16 cellular contexts compared by ENCODE assay signal in genomic region chr15:63198752-63199250, GRCh38. TPM values are rescaled to one million over a fixed set of nuclear protein-coding genes. Genes with fewer than 3 reads are reported as not detected.
DNase-seq lines count a peak whose midpoint lies in the region; ATAC-seq and TF ChIP-seq lines count a peak whose summit lies in the region.
"Had no signal": no experiment of that assay in that cellular context is flagged by ENCODE, and none has a peak within 500 bp of the region (broad histone marks: within the 10 kb centered on the region; RNA-seq: fewer than 3 reads in every experiment).

No MANE protein-coding gene starts in this region.

- H3K9me3 Mint-ChIP-seq in CD4-positive, alpha-beta T cell = no peaks in the 10 kb centered on the region
- no peaks in the 10 kb centered on the region for H3K9me3 Mint-ChIP-seq in T-helper 2 cell treated with Interferon-gamma antibody and Interleukin-4, amounts not matched to agents 5 μg/mL and 100 μg/mL, for 36 hours
- H3K9me3 Mint-ChIP-seq: nephron progenitor cell had no signal

- H3K27me3 Mint-ChIP-seq in CD4-positive, alpha-beta T cell = no peaks in the 10 kb centered on the region
- no peaks in the 10 kb centered on the region for H3K27me3 Mint-ChIP-seq in T-helper 17 cell
- no peaks in the 10 kb centered on the region for H3K27me3 Mint-ChIP-seq in T-helper 2 cell treated with Interferon-gamma antibody and Interleukin-4, amounts not matched to agents 5 μg/mL and 100 μg/mL, for 36 hours (ENCODE audit: low read depth)

- H3K36me3 Mint-ChIP-seq in CD4-positive, alpha-beta T cell (ENCODE audit: low read depth) = peaks cover 38% of the 10 kb centered on the region
- H3K36me3 Mint-ChIP-seq in T-helper 17 cell (ENCODE audit: low read depth) = peaks cover 7% of the 10 kb centered on the region
- H3K36me3 Mint-ChIP-seq in T-helper 2 cell treated with Interferon-gamma antibody and Interleukin-4, amounts not matched to agents 5 μg/mL and 100 μg/mL, for 36 hours (ENCODE audit: low read depth) = peaks cover 59% of the 10 kb centered on the region

- no peaks in the 10 kb centered on the region for H3K36me3 ChIP-seq in adrenal gland (replicated peaks in 1 of 2)
- H3K36me3 ChIP-seq: cardiac muscle cell had no signal

- peak overlapping the region; percentile 16 for H3K4me3 Mint-ChIP-seq in CD4-positive, alpha-beta T cell
- H3K4me3 Mint-ChIP-seq in T-helper 17 cell = peak overlapping the region; percentile 53
- no peak overlapping the region for H3K4me3 Mint-ChIP-seq in T-helper 2 cell treated with Interferon-gamma antibody and Interleukin-4, amounts not matched to agents 5 μg/mL and 100 μg/mL, for 36 hours
- H3K4me3 Mint-ChIP-seq: nephron progenitor cell had no signal

- POLR2A ChIA-PET in CD4-positive, alpha-beta T cell (lab: Charles Lee) = interaction anchor here (0.7 to 1.2 kb wide), 2 partner anchors 12 to 23 kb away, joined by 4 read pairs; no protein-coding TSS in a partner anchor

- 44 to 54% (median 45%) methylated on average over 3 of the region's 3 CpGs for WGBS in adrenal gland, 4 donors

- no peak for TF ChIP-seq CTCF in CD4-positive, alpha-beta T cell (IDR thresholded peaks at IDR 0.05)
- TF ChIP-seq CTCF in fibroblast of villous mesenchyme (IDR thresholded peaks at IDR 0.05; ENCODE audit: insufficient read depth, low read depth, low read length) = no peak
- TF ChIP-seq CTCF in adrenal gland (IDR thresholded peaks at IDR 0.05) = no peak

- H3K27ac Mint-ChIP-seq in CD4-positive, alpha-beta T cell = peak overlapping the region; percentile 95
- no peak overlapping the region for H3K27ac Mint-ChIP-seq in T-helper 17 cell
- no peak overlapping the region for H3K27ac Mint-ChIP-seq in T-helper 2 cell treated with Interferon-gamma antibody and Interleukin-4, amounts not matched to agents 5 μg/mL and 100 μg/mL, for 36 hours
- H3K27ac Mint-ChIP-seq: nephron progenitor cell had no signal

- H3K4me1 Mint-ChIP-seq in CD4-positive, alpha-beta T cell (ENCODE audit: low read depth) = peaks cover 94% of the 10 kb centered on the region
- peaks cover 69% of the 10 kb centered on the region for H3K4me1 Mint-ChIP-seq in T-helper 17 cell
- peaks cover 83% of the 10 kb centered on the region for H3K4me1 Mint-ChIP-seq in T-helper 2 cell treated with Interferon-gamma antibody and Interleukin-4, amounts not matched to agents 5 μg/mL and 100 μg/mL, for 36 hours (ENCODE audit: low read depth)

- no peak for ATAC-seq in CD4-positive, alpha-beta T cell (ENCODE audit: poor library complexity)
- ATAC-seq in T-helper 17 cell (no peak), HG03139 (IDR thresholded peaks at IDR 0.05; ENCODE audit: unreplicated experiment) (no peak), HG03196 (IDR thresholded peaks at IDR 0.05; ENCODE audit: unreplicated experiment) (no peak)
- ATAC-seq: esophagus mucosa, HCT116 had no signal

- CTCF ChIA-PET in CD4-positive, alpha-beta T cell (lab: Charles Lee) = no interaction called here

- H3K27me3 ChIP-seq in CD4-positive, alpha-beta T cell (ENCODE audit: control insufficient read depth, insufficient read depth, low read length) = no peaks in the 10 kb centered on the region
- H3K27me3 ChIP-seq in adrenal gland = no peaks in the 10 kb centered on the region
- H3K27me3 ChIP-seq: cardiac muscle cell had no signal

- no peak overlapping the region for H3K4me3 ChIP-seq in fibroblast of villous mesenchyme (ENCODE audit: low read depth, low read length)
- H3K4me3 ChIP-seq in adrenal gland = no peak overlapping the region
- H3K4me3 ChIP-seq: cardiac muscle cell, skin epidermis had no signal

- H3K27ac ChIP-seq in CD4-positive, alpha-beta T cell (ENCODE audit: low read depth, low read length) = no peak overlapping the region
- no peak overlapping the region for H3K27ac ChIP-seq in adrenal gland
- H3K27ac ChIP-seq: cardiac muscle cell, skin epidermis had no signal

- H3K4me1 ChIP-seq in adrenal gland (replicated peaks in 1 of 2) = peaks cover 6 to 72% of the 10 kb centered on the region in 2 donors

- TF ChIP-seq POLR2A in adrenal gland (IDR thresholded peaks at IDR 0.05) = no peak

- intact Hi-C loops in CD4-positive, alpha-beta T cell (cut with DNase I, micrococcal nuclease) = loop anchor here (10.0 kb wide), 2 partner anchors 306 to 406 kb away; partner anchors contain the start of gene USP3 (in 1 of the 2)
- intact Hi-C loops in adrenal gland (cut with DNase I) = no loop called here

- DNase-seq in CD4-positive, alpha-beta T cell = no peak
- DNase-seq in HCEC 1CT (peak; percentile 86), T-helper 17 cell (no peak), fibroblast of villous mesenchyme (ENCODE audit: low read depth) (peak; percentile 94), adrenal gland (no peak)
- DNase-seq in T-helper 2 cell treated with Interferon-gamma antibody and Interleukin-4, amounts not matched to agents 5 μg/mL and 100 μg/mL, for 36 hours (ENCODE audit: low spot score) = no peak
- DNase-seq: C1 segment of cervical spinal cord, islet precursor cell, nephron progenitor cell, T-helper 1 cell had no signal

- H3K9me3 ChIP-seq in CD4-positive, alpha-beta T cell (ENCODE audit: control insufficient read depth, low read length) = no peaks in the 10 kb centered on the region
- H3K9me3 ChIP-seq in T-helper 17 cell (ENCODE audit: control insufficient read depth, low read length, poor library complexity, severe bottlenecking) (no peaks in the 10 kb centered on the region), adrenal gland (replicated peaks in 1 of 3) (no peaks in the 10 kb centered on the region)

RNA-seq across cellular contexts. Expression of gene RAB8B, which starts 9.4 kb away (rescaled TPM):
- 10 to 100 TPM; 74.5 to 75.2 TPM for total RNA-seq in CD4-positive, alpha-beta T cell
- total RNA-seq in T-helper 17 cell (100 to 1,000 TPM in 1 of 2 donors, 10 to 100 TPM in 1; 78.1 to 108 TPM), fibroblast of villous mesenchyme (71.5 and 97.2 TPM in 2 replicates), adrenal gland (10 to 100 TPM; 29.9 to 54.4 (median 36.3) TPM)
- 10 to 100 TPM in 1 of 3 donors, 1 to 10 TPM in 2; 5.2 to 41.1 (median 8.4) TPM for polyA plus RNA-seq in adrenal gland

RNA-seq across cellular contexts. Expression of gene RPS27L, which starts 41.5 kb away (rescaled TPM):
- 10 to 100 TPM; 40.0 to 43.1 TPM for total RNA-seq in CD4-positive, alpha-beta T cell
- 10 to 100 TPM; 49.8 to 64.2 TPM for total RNA-seq in T-helper 17 cell
- 219 and 308 TPM in 2 replicates for total RNA-seq in fibroblast of villous mesenchyme
- total RNA-seq in adrenal gland = 100 to 1,000 TPM in 6 of 8 donors, 10 to 100 TPM in 2; 45.1 to 259 (median 206) TPM
- polyA plus RNA-seq in adrenal gland = 100 to 1,000 TPM; 172 to 193 (median 193) TPM

Comparison
In these comparisons a context has a peak if more than half of its experiments do, and no peak if none do; other contexts are left out.
1. DNase-seq: peak in HCEC 1CT (single experiment) and fibroblast of villous mesenchyme (single experiment); none in CD4-positive, alpha-beta T cell (0 of 10), T-helper 17 cell (0 of 3), T-helper 2 cell treated with Interferon-gamma antibody and Interleukin-4, amounts not matched to agents 5 μg/mL and 100 μg/mL, for 36 hours (single experiment) and adrenal gland (0 of 7).
2. intact Hi-C loops: an anchor here in CD4-positive, alpha-beta T cell (10.0 kb wide); none called in adrenal gland.